Comparison of ENCODE assay signal across 1 cellular context in genomic region chr22:20940904-20941385, GRCh38.
A peak's percentile ranks its signal among the peaks of the same experiment; 100 is the strongest.
TF ChIP-seq lines count a peak whose summit lies in the region.

No MANE protein-coding gene starts in this region.

TF ChIP-seq in K562, 482 proteins besides CTCF, POLR2A, EP300 and RAD21 (continued from another document and continues in another):
- TF ChIP-seq ETS1 (conservative IDR thresholded peaks at IDR 0.05; ENCODE audit: control insufficient read depth, low read depth, low read length), result no peak
- TF ChIP-seq TCF7L2 (IDR thresholded peaks at IDR 0.05; ENCODE audit: low read depth, low read length), result no peak
- TF ChIP-seq ZNF239 (CRISPR knock-in tag; IDR thresholded peaks at IDR 0.05), result no peak
- no peak for TF ChIP-seq ZNF407 (IDR thresholded peaks at IDR 0.05; ENCODE audit: low read depth)
- TF ChIP-seq ZNF586 (CRISPR knock-in tag; conservative IDR thresholded peaks at IDR 0.05), result 0 out of 2 replicates have a peak, but pooled peaks have one; percentile 22
- no peak for TF ChIP-seq HINFP (tag; conservative IDR thresholded peaks at IDR 0.05; ENCODE audit: low read depth)
- no peak for TF ChIP-seq ZHX1 (conservative IDR thresholded peaks at IDR 0.05; ENCODE audit: low read length)
- no peak for TF ChIP-seq XRCC5 (IDR thresholded peaks at IDR 0.05; ENCODE audit: low read depth, low read length)
- TF ChIP-seq NFRKB (IDR thresholded peaks at IDR 0.05; ENCODE audit: low read depth), result no peak
- TF ChIP-seq SP2 (IDR thresholded peaks at IDR 0.05; ENCODE audit: extremely low read depth, low read depth, low read length, poor library complexity, severe bottlenecking), result no peak
- no peak for TF ChIP-seq CCAR2 (IDR thresholded peaks at IDR 0.05; ENCODE audit: low read depth, low read length)
- no peak for TF ChIP-seq ZNF431 (CRISPR knock-in tag; IDR thresholded peaks at IDR 0.05)
- no peak for TF ChIP-seq CREB3 (tag; conservative IDR thresholded peaks at IDR 0.05; ENCODE audit: low read depth)
- TF ChIP-seq TAF9B (IDR thresholded peaks at IDR 0.05; ENCODE audit: partially characterized antibody), result no peak
- TF ChIP-seq DEAF1 (CRISPR knock-in tag; IDR thresholded peaks at IDR 0.05), result no peak
- TF ChIP-seq DIDO1 (tag; IDR thresholded peaks at IDR 0.05; ENCODE audit: low read depth), result no peak
- TF ChIP-seq ZNF639 (CRISPR knock-in tag; conservative IDR thresholded peaks at IDR 0.05 in 1 of 2, IDR thresholded peaks at IDR 0.05 in 1 of 2), result no peak
- TF ChIP-seq HDAC6 (IDR thresholded peaks at IDR 0.05; ENCODE audit: low read depth, low read length), result no peak
- TF ChIP-seq BCOR (IDR thresholded peaks at IDR 0.05), result no peak
- TF ChIP-seq CHD2 (IDR thresholded peaks at IDR 0.05; ENCODE audit: low read depth, low read length), result no peak
- TF ChIP-seq ATF3 (IDR thresholded peaks at IDR 0.05), result no peak
- TF ChIP-seq ATF3 (CRISPR knock-in tag; conservative IDR thresholded peaks at IDR 0.05), result 0 out of 2 replicates have a peak, but pooled peaks have one; percentile 45
- TF ChIP-seq NR2C2 (CRISPR knock-in tag; IDR thresholded peaks at IDR 0.05), result no peak
- no peak for TF ChIP-seq NR2C2 (tag; IDR thresholded peaks at IDR 0.05)
- no peak for TF ChIP-seq NBN (IDR thresholded peaks at IDR 0.05; ENCODE audit: low read depth)
- peak in 1 of 3 experiments; percentile 35; a peak in 1 of 6 replicates for TF ChIP-seq ZBTB11 (CRISPR knock-in tag; IDR thresholded peaks at IDR 0.05)
- no peak for TF ChIP-seq NFIC (IDR thresholded peaks at IDR 0.05)
- no peak for TF ChIP-seq NRF1 (conservative IDR thresholded peaks at IDR 0.05 in 1 of 2, IDR thresholded peaks at IDR 0.05 in 1 of 2)
- TF ChIP-seq FOXO4 (CRISPR knock-in tag; IDR thresholded peaks at IDR 0.05), result 0 out of 2 replicates have a peak, but pooled peaks have one; percentile 36
- no peak for TF ChIP-seq ZNF699 (CRISPR knock-in tag; IDR thresholded peaks at IDR 0.05; ENCODE audit: insufficient replicate concordance)
